ENCODE assay signal across 1 cellular context in the genomic region with DNA sequence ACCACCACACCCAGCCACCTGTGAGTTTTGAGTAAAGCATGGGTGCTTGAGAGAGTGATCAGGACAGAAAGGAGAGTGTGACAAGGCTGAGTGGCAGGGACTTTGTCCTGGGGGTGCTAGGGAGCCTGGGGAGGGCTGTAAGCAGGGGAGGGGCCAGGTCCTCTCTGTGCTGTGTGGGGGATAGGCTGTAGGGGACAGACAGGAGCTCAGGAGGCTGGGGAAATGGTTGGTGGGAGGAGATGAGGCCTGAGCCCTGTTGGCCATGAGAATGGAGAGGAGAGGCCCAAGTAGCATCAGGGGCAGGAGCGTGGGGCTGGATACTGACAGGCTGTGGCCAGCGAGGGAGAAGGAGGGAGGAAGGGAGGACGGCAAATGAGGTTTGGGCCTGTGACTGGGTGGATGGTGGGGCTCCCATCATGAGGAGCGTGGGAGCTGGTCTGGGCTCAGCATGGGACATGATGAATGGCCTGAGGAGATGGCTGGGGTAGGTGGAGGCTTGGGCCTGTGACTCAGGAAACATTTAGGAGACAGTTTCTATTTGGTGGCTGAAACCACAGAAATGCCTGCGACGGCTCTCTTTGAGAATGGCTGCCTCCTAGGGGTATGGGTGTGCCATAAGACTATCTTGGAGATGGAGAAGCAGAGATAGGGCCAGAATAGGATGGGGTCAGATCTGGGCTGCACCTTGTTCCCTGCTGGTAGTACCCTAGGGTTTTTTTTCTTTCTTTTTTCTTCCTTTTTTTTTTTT.
TF ChIP-seq lines count a peak whose summit lies in the region.

No MANE protein-coding gene starts in this region.

TF ChIP-seq in WTC11, 78 proteins besides CTCF, POLR2A, EP300 and RAD21 (continued from another document):
- TF ChIP-seq, protein P1, sequence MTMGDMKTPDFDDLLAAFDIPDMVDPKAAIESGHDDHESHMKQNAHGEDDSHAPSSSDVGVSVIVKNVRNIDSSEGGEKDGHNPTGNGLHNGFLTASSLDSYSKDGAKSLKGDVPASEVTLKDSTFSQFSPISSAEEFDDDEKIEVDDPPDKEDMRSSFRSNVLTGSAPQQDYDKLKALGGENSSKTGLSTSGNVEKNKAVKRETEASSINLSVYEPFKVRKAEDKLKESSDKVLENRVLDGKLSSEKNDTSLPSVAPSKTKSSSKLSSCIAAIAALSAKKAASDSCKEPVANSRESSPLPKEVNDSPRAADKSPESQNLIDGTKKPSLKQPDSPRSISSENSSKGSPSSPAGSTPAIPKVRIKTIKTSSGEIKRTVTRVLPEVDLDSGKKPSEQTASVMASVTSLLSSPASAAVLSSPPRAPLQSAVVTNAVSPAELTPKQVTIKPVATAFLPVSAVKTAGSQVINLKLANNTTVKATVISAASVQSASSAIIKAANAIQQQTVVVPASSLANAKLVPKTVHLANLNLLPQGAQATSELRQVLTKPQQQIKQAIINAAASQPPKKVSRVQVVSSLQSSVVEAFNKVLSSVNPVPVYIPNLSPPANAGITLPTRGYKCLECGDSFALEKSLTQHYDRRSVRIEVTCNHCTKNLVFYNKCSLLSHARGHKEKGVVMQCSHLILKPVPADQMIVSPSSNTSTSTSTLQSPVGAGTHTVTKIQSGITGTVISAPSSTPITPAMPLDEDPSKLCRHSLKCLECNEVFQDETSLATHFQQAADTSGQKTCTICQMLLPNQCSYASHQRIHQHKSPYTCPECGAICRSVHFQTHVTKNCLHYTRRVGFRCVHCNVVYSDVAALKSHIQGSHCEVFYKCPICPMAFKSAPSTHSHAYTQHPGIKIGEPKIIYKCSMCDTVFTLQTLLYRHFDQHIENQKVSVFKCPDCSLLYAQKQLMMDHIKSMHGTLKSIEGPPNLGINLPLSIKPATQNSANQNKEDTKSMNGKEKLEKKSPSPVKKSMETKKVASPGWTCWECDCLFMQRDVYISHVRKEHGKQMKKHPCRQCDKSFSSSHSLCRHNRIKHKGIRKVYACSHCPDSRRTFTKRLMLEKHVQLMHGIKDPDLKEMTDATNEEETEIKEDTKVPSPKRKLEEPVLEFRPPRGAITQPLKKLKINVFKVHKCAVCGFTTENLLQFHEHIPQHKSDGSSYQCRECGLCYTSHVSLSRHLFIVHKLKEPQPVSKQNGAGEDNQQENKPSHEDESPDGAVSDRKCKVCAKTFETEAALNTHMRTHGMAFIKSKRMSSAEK (CRISPR knock-in tag; IDR thresholded peaks at IDR 0.05; ENCODE audit: borderline replicate concordance): no peak
- no peak for TF ChIP-seq SOX15 (CRISPR knock-in tag; IDR thresholded peaks at IDR 0.05)
- TF ChIP-seq, protein P2, sequence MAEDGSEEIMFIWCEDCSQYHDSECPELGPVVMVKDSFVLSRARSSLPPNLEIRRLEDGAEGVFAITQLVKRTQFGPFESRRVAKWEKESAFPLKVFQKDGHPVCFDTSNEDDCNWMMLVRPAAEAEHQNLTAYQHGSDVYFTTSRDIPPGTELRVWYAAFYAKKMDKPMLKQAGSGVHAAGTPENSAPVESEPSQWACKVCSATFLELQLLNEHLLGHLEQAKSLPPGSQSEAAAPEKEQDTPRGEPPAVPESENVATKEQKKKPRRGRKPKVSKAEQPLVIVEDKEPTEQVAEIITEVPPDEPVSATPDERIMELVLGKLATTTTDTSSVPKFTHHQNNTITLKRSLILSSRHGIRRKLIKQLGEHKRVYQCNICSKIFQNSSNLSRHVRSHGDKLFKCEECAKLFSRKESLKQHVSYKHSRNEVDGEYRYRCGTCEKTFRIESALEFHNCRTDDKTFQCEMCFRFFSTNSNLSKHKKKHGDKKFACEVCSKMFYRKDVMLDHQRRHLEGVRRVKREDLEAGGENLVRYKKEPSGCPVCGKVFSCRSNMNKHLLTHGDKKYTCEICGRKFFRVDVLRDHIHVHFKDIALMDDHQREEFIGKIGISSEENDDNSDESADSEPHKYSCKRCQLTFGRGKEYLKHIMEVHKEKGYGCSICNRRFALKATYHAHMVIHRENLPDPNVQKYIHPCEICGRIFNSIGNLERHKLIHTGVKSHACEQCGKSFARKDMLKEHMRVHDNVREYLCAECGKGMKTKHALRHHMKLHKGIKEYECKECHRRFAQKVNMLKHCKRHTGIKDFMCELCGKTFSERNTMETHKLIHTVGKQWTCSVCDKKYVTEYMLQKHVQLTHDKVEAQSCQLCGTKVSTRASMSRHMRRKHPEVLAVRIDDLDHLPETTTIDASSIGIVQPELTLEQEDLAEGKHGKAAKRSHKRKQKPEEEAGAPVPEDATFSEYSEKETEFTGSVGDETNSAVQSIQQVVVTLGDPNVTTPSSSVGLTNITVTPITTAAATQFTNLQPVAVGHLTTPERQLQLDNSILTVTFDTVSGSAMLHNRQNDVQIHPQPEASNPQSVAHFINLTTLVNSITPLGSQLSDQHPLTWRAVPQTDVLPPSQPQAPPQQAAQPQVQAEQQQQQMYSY (CRISPR knock-in tag; IDR thresholded peaks at IDR 0.05): no peak
TF ChIP-seq in WTC11: peak in this region for 0.
